Comparison of ENCODE assay signal across 21 cellular contexts in genomic region chr4:128661529-128661928, GRCh38.
DNase-seq lines count a peak whose midpoint lies in the region; ATAC-seq and TF ChIP-seq lines count a peak whose summit lies in the region.
"Had no signal": no experiment of that assay in that cellular context is flagged by ENCODE, and none has a peak within 500 bp of the region (broad histone marks: within the 10 kb centered on the region; RNA-seq: fewer than 3 reads in every experiment).

No MANE protein-coding gene starts in this region.

- 80 to 82% methylated on average over 6 of the region's 6 CpGs for WGBS in esophagus squamous epithelium, 2 donors
- WGBS in upper lobe of left lung, 2 donors, result 84 to 86% methylated on average over 6 of the region's 6 CpGs

- H3K27ac ChIP-seq in esophagus squamous epithelium (peak overlapping the region; percentile 36 to 86 (median 77)), upper lobe of left lung (peak overlapping the region; percentile 45 to 83 (median 72))
- H3K27ac ChIP-seq: BLaER1, neural progenitor cell, SJCRH30 had no signal

- H3K4me3 Mint-ChIP-seq in WTC11, result no peak overlapping the region
- no peak overlapping the region for H3K4me3 Mint-ChIP-seq in osteocyte (ENCODE audit: unreplicated experiment)
- no peak overlapping the region for H3K4me3 Mint-ChIP-seq in endothelial cell (ENCODE audit: unreplicated experiment)
- no peak overlapping the region for H3K4me3 Mint-ChIP-seq in activated T-helper 17 cell treated with anti-CD3 and anti-CD28 coated beads, Interleukin-2, amount 50 U/mL, for 72 hours
- H3K4me3 Mint-ChIP-seq: memory B cell; neural progenitor cell; stimulated activated naive CD8-positive, alpha-beta T cell treated with anti-CD3 and anti-CD28 coated beads, Interleukin-15, amount 100 ng/mL, for 72 hours had no signal

- H3K27me3 Mint-ChIP-seq in WTC11 (ENCODE audit: low read depth) (no peaks in the 10 kb centered on the region; the same call in 1 of the 2 replicates), osteocyte (ENCODE audit: unreplicated experiment) (no peaks in the 10 kb centered on the region), endothelial cell (ENCODE audit: unreplicated experiment) (no peaks in the 10 kb centered on the region)
- peaks cover 6% of the 10 kb centered on the region for H3K27me3 Mint-ChIP-seq in activated T-helper 17 cell treated with anti-CD3 and anti-CD28 coated beads, Interleukin-2, amount 50 U/mL, for 72 hours
- H3K27me3 Mint-ChIP-seq: stimulated activated naive CD8-positive, alpha-beta T cell treated with anti-CD3 and anti-CD28 coated beads, Interleukin-15, amount 100 ng/mL, for 72 hours had no signal

- H3K27me3 ChIP-seq in esophagus squamous epithelium, result no peaks in the 10 kb centered on the region
- H3K27me3 ChIP-seq in upper lobe of left lung, result no peaks in the 10 kb centered on the region
- H3K27me3 ChIP-seq: BLaER1, neural progenitor cell, SJCRH30 had no signal

- TF ChIP-seq CTCF in WTC11 (IDR thresholded peaks at IDR 0.05) (no peak), esophagus squamous epithelium (IDR thresholded peaks at IDR 0.05) (no peak), osteocyte (IDR thresholded peaks at IDR 0.05) (no peak), upper lobe of left lung (IDR thresholded peaks at IDR 0.05) (no peak), endothelial cell (IDR thresholded peaks at IDR 0.05; ENCODE audit: unreplicated experiment) (no peak)

- H3K4me1 ChIP-seq in esophagus squamous epithelium (peaks cover 0 to 32% (median 10%) of the 10 kb centered on the region in 3 donors), upper lobe of left lung (peaks cover 15 to 27% (median 20%) of the 10 kb centered on the region in 4 donors)
- H3K4me1 ChIP-seq: SJCRH30 had no signal

- H3K36me3 ChIP-seq in esophagus squamous epithelium (no peaks in the 10 kb centered on the region), upper lobe of left lung (no peaks in the 10 kb centered on the region)
- H3K36me3 ChIP-seq: BLaER1, neural progenitor cell, SJCRH30 had no signal

- no peak for TF ChIP-seq EP300 in upper lobe of left lung (IDR thresholded peaks at IDR 0.05)

- H3K9me3 ChIP-seq in esophagus squamous epithelium (no peaks in the 10 kb centered on the region), upper lobe of left lung (no peaks in the 10 kb centered on the region)
- H3K9me3 ChIP-seq: BLaER1, SJCRH30 had no signal

- POLR2A ChIA-PET in WTC11 (lab: Charles Lee), result no interaction called here

- CTCF ChIA-PET in WTC11 (lab: Charles Lee), result no interaction called here

- H3K4me3 ChIP-seq in esophagus squamous epithelium, result no peak overlapping the region
- no peak overlapping the region for H3K4me3 ChIP-seq in upper lobe of left lung
- H3K4me3 ChIP-seq: BLaER1, neural progenitor cell, SJCRH30 had no signal

- DNase-seq in WTC11 (ENCODE audit: low spot score) (no peak), esophagus squamous epithelium (lab: John Stamatoyannopoulos, UW) (no peak), osteocyte (ENCODE audit: extremely low spot score, unreplicated experiment) (peak; percentile 8), upper lobe of left lung (no peak), endothelial cell (ENCODE audit: low spot score) (no peak)
- DNase-seq: activated CD4-positive, alpha-beta T cell treated with anti-CD3 and anti-CD28 coated beads for 1 hour; activated naive CD4-positive, alpha-beta T cell; DMS 273 treated with DMSO at 0.1 percent for 48 hours; GOT3; Kasumi-1; NCI-H1105 treated with DMSO at 0.1 percent for 48 hours; NCI-H2171; OCI-M1; SJCRH30; stimulated activated naive CD8-positive, alpha-beta T cell treated with anti-CD3 and anti-CD28 coated beads, Interleukin-15, amount 100 ng/mL, for 72 hours; T-helper 9 cell had no signal

- H3K27ac Mint-ChIP-seq in WTC11 (no peak overlapping the region; the same call in 1 of the 2 replicates), osteocyte (ENCODE audit: unreplicated experiment) (no peak overlapping the region), endothelial cell (ENCODE audit: unreplicated experiment) (no peak overlapping the region)
- no peak overlapping the region for H3K27ac Mint-ChIP-seq in activated T-helper 17 cell treated with anti-CD3 and anti-CD28 coated beads, Interleukin-2, amount 50 U/mL, for 72 hours
- H3K27ac Mint-ChIP-seq: memory B cell; neural progenitor cell; stimulated activated naive CD8-positive, alpha-beta T cell treated with anti-CD3 and anti-CD28 coated beads, Interleukin-15, amount 100 ng/mL, for 72 hours had no signal

- peaks cover 18% of the 10 kb centered on the region for H3K4me1 Mint-ChIP-seq in WTC11
- peaks cover 8% of the 10 kb centered on the region for H3K4me1 Mint-ChIP-seq in osteocyte (ENCODE audit: unreplicated experiment)
- no peaks in the 10 kb centered on the region for H3K4me1 Mint-ChIP-seq in endothelial cell (ENCODE audit: unreplicated experiment)
- H3K4me1 Mint-ChIP-seq in activated T-helper 17 cell treated with anti-CD3 and anti-CD28 coated beads, Interleukin-2, amount 50 U/mL, for 72 hours, result peaks cover 7% of the 10 kb centered on the region
- H3K4me1 Mint-ChIP-seq: neural progenitor cell had no signal

- intact Hi-C loops in esophagus squamous epithelium (cut with DNase I), result no loop called here

- peaks cover 14% of the 10 kb centered on the region for H3K9me3 Mint-ChIP-seq in WTC11
- no peaks in the 10 kb centered on the region for H3K9me3 Mint-ChIP-seq in osteocyte (ENCODE audit: unreplicated experiment)
- H3K9me3 Mint-ChIP-seq in endothelial cell (ENCODE audit: unreplicated experiment), result no peaks in the 10 kb centered on the region
- H3K9me3 Mint-ChIP-seq in activated T-helper 17 cell treated with anti-CD3 and anti-CD28 coated beads, Interleukin-2, amount 50 U/mL, for 72 hours, result no peaks in the 10 kb centered on the region
- H3K9me3 Mint-ChIP-seq: stimulated activated naive CD8-positive, alpha-beta T cell treated with anti-CD3 and anti-CD28 coated beads, Interleukin-15, amount 100 ng/mL, for 72 hours had no signal

- ATAC-seq in WTC11 (peak; percentile 87), upper lobe of left lung (ENCODE audit: low FRiP score in 2 of 2) (no peak), SK-N-SH treated with all-trans-retinoic acid at 6 μM for 48 hours (no peak)
- ATAC-seq in activated T-helper 17 cell treated with anti-CD3 and anti-CD28 coated beads, Interleukin-2, amount 50 U/mL, for 72 hours (replicated peaks), result no peak
- ATAC-seq: stimulated activated naive CD8-positive, alpha-beta T cell treated with anti-CD3 and anti-CD28 coated beads, Interleukin-15, amount 100 ng/mL, for 72 hours had no signal

- TF ChIP-seq POLR2A in esophagus squamous epithelium (IDR thresholded peaks at IDR 0.05) (no peak), upper lobe of left lung (IDR thresholded peaks at IDR 0.05) (no peak)

- H3K36me3 Mint-ChIP-seq in WTC11 (peaks cover 10% of the 10 kb centered on the region), osteocyte (ENCODE audit: unreplicated experiment) (no peaks in the 10 kb centered on the region), endothelial cell (ENCODE audit: low read depth, unreplicated experiment) (no peaks in the 10 kb centered on the region)
- H3K36me3 Mint-ChIP-seq in activated T-helper 17 cell treated with anti-CD3 and anti-CD28 coated beads, Interleukin-2, amount 50 U/mL, for 72 hours (ENCODE audit: low read depth), result no peaks in the 10 kb centered on the region
- H3K36me3 Mint-ChIP-seq: memory B cell, neural progenitor cell had no signal

TF ChIP-seq in WTC11, 78 proteins besides CTCF, POLR2A, EP300 and RAD21:
- TF ChIP-seq JUN (CRISPR knock-in tag; IDR thresholded peaks at IDR 0.05) (no peak), TEAD4 (CRISPR knock-in tag; IDR thresholded peaks at IDR 0.05) (peak; percentile 76; the same call in 1 of the 2 replicates), TEAD1 (CRISPR knock-in tag; IDR thresholded peaks at IDR 0.05) (peak; percentile 95; the same call in 1 of the 2 replicates)

TF ChIP-seq in SK-N-SH treated with all-trans-retinoic acid at 6 μM for 48 hours, 23 proteins besides CTCF, POLR2A, EP300 and RAD21:
- TF ChIP-seq ZC3H10 (CRISPR knock-in tag; IDR thresholded peaks at IDR 0.05) (no peak), BACH2 (CRISPR knock-in tag; IDR thresholded peaks at IDR 0.05; ENCODE audit: borderline replicate concordance) (no peak)
